ENCODE assay signal across 12 cellular contexts in the genomic region with DNA sequence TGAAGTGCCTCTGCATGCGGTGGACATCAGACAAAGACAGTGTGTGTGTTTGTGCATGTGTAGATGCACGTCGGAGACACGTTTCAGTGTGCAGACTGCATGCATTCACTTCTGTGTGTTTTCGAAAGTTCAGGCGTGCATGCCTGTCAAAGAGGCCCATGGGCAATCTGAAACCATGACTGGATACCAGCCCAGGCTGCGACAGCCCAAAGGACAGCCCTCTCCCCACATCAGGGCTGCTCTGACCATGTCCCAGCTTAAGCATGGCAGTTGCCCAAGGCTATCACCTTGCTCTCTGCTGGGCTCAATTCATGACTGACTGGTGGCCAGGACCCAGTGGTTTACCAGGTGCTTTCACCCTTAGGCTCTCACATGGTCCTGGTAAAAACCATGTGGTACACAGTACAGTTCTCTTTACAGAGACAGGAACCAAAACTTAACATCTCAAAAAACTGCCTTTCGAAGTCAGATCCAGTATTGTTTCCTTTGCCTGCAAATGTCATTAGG.
DNase-seq lines count a peak whose midpoint lies in the region; ATAC-seq and TF ChIP-seq lines count a peak whose summit lies in the region.
"Had no signal": no experiment of that assay in that cellular context is flagged by ENCODE, and none has a peak within 500 bp of the region (broad histone marks: within the 10 kb centered on the region; RNA-seq: fewer than 3 reads in every experiment).

No MANE protein-coding gene starts in this region.

- H3K4me3 Mint-ChIP-seq in endothelial cell (ENCODE audit: unreplicated experiment): no peak overlapping the region

- DNase-seq in endothelial cell (ENCODE audit: low spot score) (no peak), left lobe of liver (ENCODE audit: low spot score) (no peak), NCI-H1930 (lab: John Stamatoyannopoulos, UW) (no peak), Right ventricle myocardium superior (no peak), NCI-H187 treated with DMSO at 0.1 percent for 48 hours (lab: John Stamatoyannopoulos, UW) (no peak)
- DNase-seq: lower lobe of right lung; NCI-H1417; stimulated activated CD4-positive, alpha-beta T cell treated with anti-CD3 and anti-CD28 coated beads, Interleukin-4, amount 100 ng/mL, for 1 hour had no signal

- H3K4me1 Mint-ChIP-seq in endothelial cell (ENCODE audit: unreplicated experiment): peaks cover 23% of the 10 kb centered on the region

- no peak for TF ChIP-seq CTCF in endothelial cell (IDR thresholded peaks at IDR 0.05; ENCODE audit: unreplicated experiment)

- ATAC-seq in GM18870 (IDR thresholded peaks at IDR 0.05; ENCODE audit: unreplicated experiment) (peak; percentile 29), GM21526 (IDR thresholded peaks at IDR 0.05; ENCODE audit: low FRiP score, unreplicated experiment) (peak; percentile 41), HG03064 (IDR thresholded peaks at IDR 0.05; ENCODE audit: low read depth, unreplicated experiment) (peak; percentile 39), left lobe of liver (no peak), Right ventricle myocardium superior (ENCODE audit: poor library complexity) (no peak)
- ATAC-seq: lower lobe of right lung had no signal

- intact Hi-C loops in Right ventricle myocardium superior (cut with DNase I): no loop called here

- H3K27me3 Mint-ChIP-seq in endothelial cell (ENCODE audit: unreplicated experiment): peaks cover 4% of the 10 kb centered on the region

- H3K27ac Mint-ChIP-seq in endothelial cell (ENCODE audit: unreplicated experiment): peak overlapping the region; percentile 24
- H3K27ac Mint-ChIP-seq: progenitor cell of endocrine pancreas had no signal

- H3K36me3 Mint-ChIP-seq in endothelial cell (ENCODE audit: low read depth, unreplicated experiment): no peaks in the 10 kb centered on the region

- no peaks in the 10 kb centered on the region for H3K9me3 Mint-ChIP-seq in endothelial cell (ENCODE audit: unreplicated experiment)

Comparison
In these comparisons a context has a peak if more than half of its experiments do, and no peak if none do; other contexts are left out.
1. ATAC-seq: peak in GM18870 (single experiment), GM21526 (single experiment) and HG03064 (single experiment); none in left lobe of liver (single experiment) and Right ventricle myocardium superior (single experiment).